ENCODE assay signal across 1 cellular context in the genomic region with DNA sequence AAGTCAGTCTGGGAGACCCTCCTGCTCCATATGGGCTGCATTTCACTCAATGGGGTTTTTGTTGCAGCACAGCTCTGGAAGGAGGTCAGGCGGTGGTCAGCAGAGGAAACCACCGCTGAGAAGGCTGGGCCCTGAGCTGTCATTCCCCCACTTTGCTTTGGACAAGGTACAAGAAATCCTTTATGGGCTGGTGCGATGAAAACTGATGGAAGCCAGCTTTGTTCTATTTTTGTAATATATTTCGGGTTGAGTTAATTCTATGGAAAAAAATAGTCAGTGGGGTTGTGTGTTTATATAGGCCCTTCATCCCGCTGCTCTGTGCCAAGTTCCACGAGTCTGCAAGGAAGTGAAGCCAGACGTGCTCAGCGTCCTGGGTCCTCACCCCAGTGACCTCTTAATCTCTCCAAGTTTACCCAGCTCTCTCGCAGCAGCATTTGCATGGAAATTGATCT.
TF ChIP-seq lines count a peak whose summit lies in the region.

No MANE protein-coding gene starts in this region.

TF ChIP-seq in H1, 55 proteins besides CTCF, POLR2A, EP300 and RAD21:
- TF ChIP-seq POU5F1 (IDR thresholded peaks at IDR 0.05; ENCODE audit: low read depth, low read length): no peak
- TF ChIP-seq CTBP2 (IDR thresholded peaks at IDR 0.05; ENCODE audit: borderline replicate concordance, insufficient read depth, insufficient read length, low read length): no peak
- TF ChIP-seq YY1 (IDR thresholded peaks at IDR 0.05; ENCODE audit: low read depth, low read length): no peak
- TF ChIP-seq, protein P1, sequence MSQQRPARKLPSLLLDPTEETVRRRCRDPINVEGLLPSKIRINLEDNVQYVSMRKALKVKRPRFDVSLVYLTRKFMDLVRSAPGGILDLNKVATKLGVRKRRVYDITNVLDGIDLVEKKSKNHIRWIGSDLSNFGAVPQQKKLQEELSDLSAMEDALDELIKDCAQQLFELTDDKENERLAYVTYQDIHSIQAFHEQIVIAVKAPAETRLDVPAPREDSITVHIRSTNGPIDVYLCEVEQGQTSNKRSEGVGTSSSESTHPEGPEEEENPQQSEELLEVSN (IDR thresholded peaks at IDR 0.05): no peak
- no peak for TF ChIP-seq RXRA (IDR thresholded peaks at IDR 0.05; ENCODE audit: insufficient read depth, low read depth, low read length)
- TF ChIP-seq SRF (IDR thresholded peaks at IDR 0.05; ENCODE audit: low read depth, low read length): no peak
- no peak for TF ChIP-seq CBX8 (IDR thresholded peaks at IDR 0.05; ENCODE audit: borderline replicate concordance, low read depth, low read length)
- TF ChIP-seq SP4 (IDR thresholded peaks at IDR 0.05; ENCODE audit: low read length): no peak
- no peak for TF ChIP-seq EZH2 (IDR thresholded peaks at IDR 0.05; ENCODE audit: low read depth, low read length, severe bottlenecking)
- no peak for TF ChIP-seq TAF7 (optimal IDR thresholded peaks at IDR 0.05; ENCODE audit: borderline replicate concordance, low read depth, low read length)
- TF ChIP-seq, protein P2, sequence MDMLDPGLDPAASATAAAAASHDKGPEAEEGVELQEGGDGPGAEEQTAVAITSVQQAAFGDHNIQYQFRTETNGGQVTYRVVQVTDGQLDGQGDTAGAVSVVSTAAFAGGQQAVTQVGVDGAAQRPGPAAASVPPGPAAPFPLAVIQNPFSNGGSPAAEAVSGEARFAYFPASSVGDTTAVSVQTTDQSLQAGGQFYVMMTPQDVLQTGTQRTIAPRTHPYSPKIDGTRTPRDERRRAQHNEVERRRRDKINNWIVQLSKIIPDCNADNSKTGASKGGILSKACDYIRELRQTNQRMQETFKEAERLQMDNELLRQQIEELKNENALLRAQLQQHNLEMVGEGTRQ (IDR thresholded peaks at IDR 0.05; ENCODE audit: low read length): no peak
- no peak for TF ChIP-seq GTF2F1 (IDR thresholded peaks at IDR 0.05; ENCODE audit: borderline replicate concordance, low read depth, low read length)
- TF ChIP-seq HDAC2 (IDR thresholded peaks at IDR 0.05; ENCODE audit: borderline replicate concordance in 1 of 2, low read depth in 2 of 2, low read length in 2 of 2): no peak
- TF ChIP-seq CEBPB (IDR thresholded peaks at IDR 0.05; ENCODE audit: low read depth, low read length): no peak
- no peak for TF ChIP-seq ZNF274 (IDR thresholded peaks at IDR 0.05; ENCODE audit: borderline replicate concordance, extremely low read depth, low read length)
- TF ChIP-seq KDM5A (IDR thresholded peaks at IDR 0.05; ENCODE audit: low read length): no peak
- TF ChIP-seq CREB1 (IDR thresholded peaks at IDR 0.05): no peak
- TF ChIP-seq, protein P3, sequence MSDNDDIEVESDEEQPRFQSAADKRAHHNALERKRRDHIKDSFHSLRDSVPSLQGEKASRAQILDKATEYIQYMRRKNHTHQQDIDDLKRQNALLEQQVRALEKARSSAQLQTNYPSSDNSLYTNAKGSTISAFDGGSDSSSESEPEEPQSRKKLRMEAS (IDR thresholded peaks at IDR 0.05): no peak
- no peak for TF ChIP-seq NANOG (IDR thresholded peaks at IDR 0.05; ENCODE audit: insufficient read depth, low read depth, low read length, poor library complexity, severe bottlenecking)
- no peak for TF ChIP-seq TEAD4 (IDR thresholded peaks at IDR 0.05; ENCODE audit: low read depth, low read length)
